1 cellular context compared by ENCODE assay signal in the genomic region with DNA sequence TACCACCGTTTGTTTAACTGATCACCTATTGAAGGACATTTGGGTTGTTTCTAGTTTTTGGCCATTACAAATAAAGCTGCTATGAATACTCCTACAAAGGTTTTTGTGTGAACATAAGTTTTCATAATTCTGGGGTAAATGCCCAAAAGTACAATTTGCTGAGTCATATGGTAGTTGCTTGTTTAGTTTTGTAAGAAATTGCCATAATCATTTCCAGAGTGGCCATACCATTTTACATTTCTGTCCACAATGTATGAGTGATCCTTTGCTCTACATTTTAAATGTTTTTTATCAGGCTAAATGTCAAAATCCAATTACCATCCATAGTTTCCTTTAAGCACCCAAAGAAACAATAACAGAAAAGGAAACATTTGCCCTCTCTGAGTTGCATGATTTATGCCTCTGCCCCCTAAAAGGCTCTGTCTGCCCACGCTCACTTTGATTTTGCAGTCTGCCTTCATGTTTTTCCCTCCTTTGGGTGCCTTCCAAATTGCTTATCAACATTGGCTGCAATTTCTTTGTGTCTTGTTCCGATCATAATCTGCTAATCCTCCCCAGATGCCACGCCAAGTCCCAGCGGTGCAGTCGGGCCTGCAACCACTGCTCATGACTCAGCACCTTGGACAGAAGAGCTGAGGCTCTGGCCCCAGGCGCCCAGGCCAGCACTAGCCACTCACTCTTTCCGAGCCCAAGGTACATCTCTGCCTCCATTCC.
TF ChIP-seq lines count a peak whose summit lies in the region.

No MANE protein-coding gene starts in this region.

TF ChIP-seq in HCT116, 20 proteins besides CTCF, POLR2A, EP300 and RAD21 (continued from another document):
- TF ChIP-seq REST (IDR thresholded peaks at IDR 0.05; ENCODE audit: low read depth) = peak; percentile 78
- peak; percentile 25 for TF ChIP-seq JUND (IDR thresholded peaks at IDR 0.05)
- TF ChIP-seq SIN3A (IDR thresholded peaks at IDR 0.05; ENCODE audit: low read depth) = peak; percentile 27; the same call in 1 of the 2 replicates
- no peak for TF ChIP-seq ZNF274 (IDR thresholded peaks at IDR 0.05; ENCODE audit: low read depth, low read length)
TF ChIP-seq in HCT116: peak in this region for 5.
